Comparison of ENCODE assay signal across 8 cellular contexts in genomic region chr2:65128297-65129190, GRCh38. TPM values are rescaled to one million over a fixed set of nuclear protein-coding genes. Genes with fewer than 3 reads are reported as not detected.
A peak's percentile ranks its signal among the peaks of the same experiment; 100 is the strongest.
DNase-seq lines count a peak whose midpoint lies in the region; TF ChIP-seq lines count a peak whose summit lies in the region.

No MANE protein-coding gene starts in this region.

- peak overlapping the region; percentile 97 to 100 (median 100) for H3K27ac Mint-ChIP-seq in CD14-positive monocyte

- peak overlapping the region; percentile 77 for H3K4me3 ChIP-seq in suprapubic skin

- H3K36me3 Mint-ChIP-seq in CD14-positive monocyte, result peaks cover 0 to 10% of the 10 kb centered on the region in 2 donors

- DNase-seq in CD14-positive monocyte (ENCODE audit: low spot score) (peak; percentile 54), amniotic epithelial cell (ENCODE audit: low read depth) (peak; percentile 72), kidney tubule cell (ENCODE audit: low spot score) (peak; percentile 71), suprapubic skin (ENCODE audit: low spot score in 2 of 2) (no peak), NCI-H1048 (lab: John Stamatoyannopoulos, UW) (no peak), NCI-H526 treated with DMSO at 0.1 percent for 48 hours (lab: John Stamatoyannopoulos, UW) (no peak)
- DNase-seq in activated CD8-positive, alpha-beta memory T cell treated with anti-CD3 and anti-CD28 coated beads for 24 hours, result no peak

- peaks cover 50% of the 10 kb centered on the region for H3K4me1 ChIP-seq in suprapubic skin

- no peaks in the 10 kb centered on the region for H3K27me3 ChIP-seq in suprapubic skin

- H3K9me3 ChIP-seq in KOPT-K1 (ENCODE audit: insufficient read depth, low read length, poor library complexity, severe bottlenecking) (no peaks in the 10 kb centered on the region), suprapubic skin (no peaks in the 10 kb centered on the region)

- H3K9me3 Mint-ChIP-seq in CD14-positive monocyte, result peaks cover 0 to 3% (median 0%) of the 10 kb centered on the region in 7 donors

- H3K27ac ChIP-seq in KOPT-K1 (ENCODE audit: low read depth, low read length, poor library complexity, severe bottlenecking) (peak overlapping the region; percentile 79), suprapubic skin (peak overlapping the region; percentile 99)

- no peak for TF ChIP-seq POLR2A in suprapubic skin (IDR thresholded peaks at IDR 0.05)

- no peaks in the 10 kb centered on the region for H3K36me3 ChIP-seq in KOPT-K1 (ENCODE audit: insufficient read depth, low read length)
- H3K36me3 ChIP-seq in suprapubic skin, result no peaks in the 10 kb centered on the region

- no peak for TF ChIP-seq EP300 in suprapubic skin (IDR thresholded peaks at IDR 0.05)

- WGBS in suprapubic skin, result 9% methylated on average over 8 of the region's 8 CpGs

- peaks cover 42% of the 10 kb centered on the region for H3K4me1 Mint-ChIP-seq in CD14-positive monocyte

- peak overlapping the region; percentile 96 to 99 for H3K4me3 Mint-ChIP-seq in CD14-positive monocyte

- peaks cover 0 to 7% (median 0%) of the 10 kb centered on the region in 3 donors for H3K27me3 Mint-ChIP-seq in CD14-positive monocyte (ENCODE audit: low read depth in 3 of 3)

- TF ChIP-seq CTCF in CD14-positive monocyte (IDR thresholded peaks at IDR 0.05) (no peak), suprapubic skin (IDR thresholded peaks at IDR 0.05) (no peak)

- intact Hi-C loops in CD14-positive monocyte (cut with micrococcal nuclease), result loop anchor here (2.0 to 5.0 kb wide), 2 partner anchors 61 to 64 kb away; no protein-coding TSS in a partner anchor

RNA-seq across cellular contexts. Expression of gene RAB1A, which starts 1.4 kb away (rescaled TPM):
- polyA plus RNA-seq in CD14-positive monocyte, result 100 to 1,000 TPM; 110 to 124 TPM
- 10 to 100 TPM; 66.3 to 76.0 (median 68.3) TPM for total RNA-seq in suprapubic skin

Comparison
In these comparisons a context has a peak if more than half of its experiments do, and no peak if none do; other contexts are left out.
1. DNase-seq: peak in CD14-positive monocyte (single experiment), amniotic epithelial cell (single experiment) and kidney tubule cell (single experiment); none in suprapubic skin (0 of 2), activated CD8-positive, alpha-beta memory T cell treated with anti-CD3 and anti-CD28 coated beads for 24 hours (single experiment), NCI-H1048 (single experiment) and NCI-H526 treated with DMSO at 0.1 percent for 48 hours (single experiment).